9 cellular contexts compared by ENCODE assay signal in the genomic region with DNA sequence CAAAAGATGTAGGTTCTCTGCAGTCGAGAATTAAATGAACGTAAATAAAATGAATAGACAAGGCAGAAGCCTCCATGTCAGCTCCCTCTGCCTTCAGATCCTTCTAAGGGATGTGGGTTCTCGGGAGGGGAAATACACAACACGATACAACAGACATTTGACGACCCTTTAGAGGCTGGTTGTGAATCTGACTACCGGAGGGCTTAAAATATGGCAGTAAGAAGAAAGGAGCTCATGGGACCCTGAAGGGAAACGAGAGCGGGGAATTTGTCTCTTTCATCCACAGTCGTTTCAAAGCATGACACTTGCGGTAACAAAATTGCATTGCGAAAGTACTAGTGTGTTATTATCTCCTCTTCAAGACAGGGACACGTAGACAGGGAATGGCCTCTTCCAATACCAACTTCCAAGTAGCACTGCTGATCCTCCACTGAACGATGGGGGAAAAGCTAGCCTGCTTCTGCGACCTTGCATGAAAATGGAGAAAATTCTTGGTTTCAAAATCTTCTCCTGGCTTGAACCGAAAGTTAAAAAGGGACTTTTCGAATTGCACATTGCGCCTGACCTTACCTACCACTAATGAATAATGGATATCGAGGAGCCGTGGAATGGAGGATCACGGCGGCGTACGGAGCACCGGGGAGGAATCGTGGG. TPM values are rescaled to one million over a fixed set of nuclear protein-coding genes. Genes with fewer than 3 reads are reported as not detected.
DNase-seq lines count a peak whose midpoint lies in the region; ATAC-seq, FAIRE-seq and TF ChIP-seq lines count a peak whose summit lies in the region.
"Had no signal": no experiment of that assay in that cellular context is flagged by ENCODE, and none has a peak within 500 bp of the region (broad histone marks: within the 10 kb centered on the region; RNA-seq: fewer than 3 reads in every experiment).

No MANE protein-coding gene starts in this region.

- H3K9me3 ChIP-seq in ascending aorta (no peaks in the 10 kb centered on the region), kidney (ENCODE audit: control insufficient read depth in 1 of 2, low read length in 2 of 2) (no peaks in the 10 kb centered on the region)

- H3K36me3 ChIP-seq in ascending aorta (no peaks in the 10 kb centered on the region), kidney (ENCODE audit: control insufficient read depth in 1 of 2, insufficient read depth in 2 of 2, low read length in 2 of 2) (no peaks in the 10 kb centered on the region)

- H3K27me3 ChIP-seq in ascending aorta = no peaks in the 10 kb centered on the region

- FAIRE-seq in kidney (lab: Jason Lieb, UNC) = no peak
- FAIRE-seq: A204.1 had no signal

- H3K4me3 ChIP-seq in Jurkat, Clone E6-1 (ENCODE audit: low read length) = peak overlapping the region; percentile 72
- H3K4me3 ChIP-seq in ascending aorta (peak overlapping the region; percentile 54 to 81), kidney (ENCODE audit: low read length in 2 of 2) (peak overlapping the region; percentile 55 to 81)

- peak; percentile 60 for DNase-seq in DMS53 (lab: John Stamatoyannopoulos, UW)
- DNase-seq in DMS53 treated with DMSO at 0.1 percent for 48 hours (lab: John Stamatoyannopoulos, UW; ENCODE audit: unreplicated experiment) = no peak
- DNase-seq in Jurkat, Clone E6-1 (ENCODE audit: low read depth, low spot score) = peak; percentile 67
- DNase-seq in ascending aorta (ENCODE audit: low spot score in 2 of 2) = no peak
- no peak for DNase-seq in kidney
- peak in 2 of 49 donors; percentile 46 to 47 for DNase-seq in substantia nigra (lab: John Stamatoyannopoulos, UW)
- DNase-seq in NCI-H1436 (lab: John Stamatoyannopoulos, UW) = no peak

- peak overlapping the region; percentile 38 to 44 for H3K9ac ChIP-seq in kidney (ENCODE audit: low read length in 2 of 2)

- peaks cover 0 to 17% of the 10 kb centered on the region in 2 donors for H3K4me1 ChIP-seq in ascending aorta
- H3K4me1 ChIP-seq in kidney (ENCODE audit: control insufficient read depth in 1 of 2, insufficient read depth in 1 of 2, low read depth in 1 of 2, low read length in 2 of 2) = peaks cover 0 to 9% of the 10 kb centered on the region in 2 donors

- intact Hi-C loops in ascending aorta (cut with DNase I) (loop anchor here (5.0 to 10.0 kb wide), 3 partner anchors 40 to 633 kb away; no protein-coding TSS in a partner anchor), kidney (cut with DNase I) (no loop called here)

- TF ChIP-seq CTCF in ascending aorta (IDR thresholded peaks at IDR 0.05) = no peak
- TF ChIP-seq CTCF in kidney (IDR thresholded peaks at IDR 0.05; ENCODE audit: borderline replicate concordance, extremely low read depth, insufficient read depth) = no peak

- ATAC-seq in GM18511 (IDR thresholded peaks at IDR 0.05; ENCODE audit: unreplicated experiment) = no peak

- peak overlapping the region; percentile 71 to 78 for H3K27ac ChIP-seq in ascending aorta
- no peak overlapping the region for H3K27ac ChIP-seq in kidney (ENCODE audit: low read depth in 2 of 2, low read length in 2 of 2)
- H3K27ac ChIP-seq in substantia nigra (ENCODE audit: low read depth, low read length, poor library complexity, severe bottlenecking) = peak overlapping the region; percentile 91

RNA-seq across cellular contexts. Expression of a gene that starts 1.2 kb away (rescaled TPM):
- 8.9 TPM for polyA plus RNA-seq in Jurkat, Clone E6-1 (2012; ENCODE audit: insufficient read depth, insufficient read length)
- 25.8 TPM for total RNA-seq in ascending aorta
- total RNA-seq in kidney = 29.4 TPM
- 1.9 TPM for polyA plus RNA-seq in kidney (ENCODE audit: insufficient read depth, low read depth, low replicate concordance)

Comparison
In these comparisons a context has a peak if more than half of its experiments do, and no peak if none do; other contexts are left out.
1. DNase-seq: peak in DMS53 (single experiment) and Jurkat, Clone E6-1 (single experiment); none in DMS53 treated with DMSO at 0.1 percent for 48 hours (single experiment), ascending aorta (0 of 2), kidney (single experiment) and NCI-H1436 (single experiment).
2. H3K27ac ChIP-seq: peak in ascending aorta (2 of 2) and substantia nigra (single experiment); none in kidney (0 of 2).
3. Peak in every context shown above with its lines, with median percentiles within 50 percentile points of each other: H3K4me3 ChIP-seq.